ENCODE assay signal across 1 cellular context in the genomic region with DNA sequence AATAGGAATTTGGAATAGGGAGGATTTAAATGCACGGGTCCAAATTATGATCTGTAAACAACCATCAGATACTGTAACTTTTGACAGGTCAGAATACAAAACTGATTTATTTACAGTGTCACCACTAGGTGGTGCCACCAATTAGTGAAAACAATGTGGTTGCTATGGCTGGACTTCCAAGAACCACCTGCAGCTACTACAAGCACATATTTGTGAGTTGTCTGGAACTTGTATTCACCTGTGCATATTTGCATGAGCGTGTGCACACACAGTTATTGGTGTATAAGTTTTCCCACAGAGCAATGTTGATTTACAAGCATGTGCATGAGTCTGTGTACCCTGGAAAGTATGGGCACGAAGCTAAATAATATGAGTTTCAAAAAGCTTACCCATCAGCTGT.
TF ChIP-seq lines count a peak whose summit lies in the region.

No MANE protein-coding gene starts in this region.

TF ChIP-seq in IMR-90, 13 proteins besides CTCF, POLR2A, EP300 and RAD21:
- TF ChIP-seq SMC3 (IDR thresholded peaks at IDR 0.05; ENCODE audit: low read depth, low read length) (peak; percentile 73), MAZ (IDR thresholded peaks at IDR 0.05; ENCODE audit: borderline replicate concordance, low read depth, low read length) (no peak)
TF ChIP-seq in IMR-90: peak in this region for 1.
